In the genomic region with DNA sequence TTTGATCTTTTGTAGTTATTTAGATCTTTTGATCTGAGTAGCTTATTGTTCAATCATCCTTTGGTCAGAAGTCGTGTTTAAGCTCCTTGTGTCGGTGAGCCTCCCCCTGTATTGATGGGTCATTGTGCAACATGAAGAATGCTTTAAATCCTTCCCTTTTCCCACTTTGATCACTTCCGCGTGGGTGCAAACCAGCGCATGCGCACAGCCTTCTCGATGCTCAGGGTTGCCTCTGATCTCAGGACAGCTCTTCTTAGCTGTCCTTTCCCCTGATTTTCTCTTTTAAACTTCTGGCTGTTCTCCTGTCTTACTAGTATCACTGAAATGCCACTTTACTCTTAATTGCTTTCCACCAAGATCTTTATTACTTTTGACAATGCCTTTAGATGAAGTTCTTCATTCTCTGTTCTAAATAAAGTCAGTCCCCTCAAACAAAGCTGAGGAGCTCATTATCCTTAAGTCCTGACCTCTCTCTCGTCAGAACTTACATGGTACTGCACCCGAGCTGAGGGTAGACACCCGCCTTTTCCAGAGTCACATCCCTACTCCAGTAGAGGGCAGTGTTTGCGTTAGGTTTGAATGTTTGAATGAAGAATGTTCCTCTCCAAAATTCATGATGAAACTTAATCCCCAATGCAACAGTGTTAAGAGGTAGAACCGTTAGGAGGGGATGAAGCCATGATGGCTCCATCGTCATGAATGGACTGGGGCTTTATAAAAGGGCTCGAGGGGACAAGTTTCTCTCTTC, we compare ENCODE assay signal across 10 cellular contexts.
DNase-seq lines count a peak whose midpoint lies in the region; ATAC-seq lines count a peak whose summit lies in the region.
"Had no signal": no experiment of that assay in that cellular context is flagged by ENCODE, and none has a peak within 500 bp of the region (broad histone marks: within the 10 kb centered on the region; RNA-seq: fewer than 3 reads in every experiment).

No MANE protein-coding gene starts in this region.

- peaks cover 4% of the 10 kb centered on the region for H3K9me3 Mint-ChIP-seq in activated CD4-positive, alpha-beta T cell treated with anti-CD3 and anti-CD28 coated beads, Interleukin-2, amount 10 ng/mL, durations not matched to agents 24 days and 14 days
- H3K9me3 Mint-ChIP-seq in naive thymus-derived CD8-positive, alpha-beta T cell, result peaks cover 0 to 10% (median 3%) of the 10 kb centered on the region in 9 donors
- H3K9me3 Mint-ChIP-seq: memory B cell had no signal

- DNase-seq in activated CD4-positive, alpha-beta T cell treated with anti-CD3 and anti-CD28 coated beads for 48 hours, result peak; percentile 13
- DNase-seq in activated CD4-positive, alpha-beta T cell treated with anti-CD3 and anti-CD28 coated beads, Interleukin-2, amount 10 ng/mL, durations not matched to agents 24 days and 14 days, result no peak
- DNase-seq in NOMO-1 treated with dmso at 0.1 percent for 144 hours (lab: John Stamatoyannopoulos, UW; ENCODE audit: unreplicated experiment), result peak; percentile 9
- DNase-seq in foreskin melanocyte, result peak; percentile 24
- DNase-seq in superior temporal gyrus (ENCODE audit: extremely low spot score), result peak; percentile 75
- no peak for DNase-seq in naive thymus-derived CD8-positive, alpha-beta T cell
- DNase-seq in aorta, result no peak
- DNase-seq in NCI-H774 (lab: John Stamatoyannopoulos, UW), result no peak

- no peaks in the 10 kb centered on the region for H3K4me1 ChIP-seq in aorta (ENCODE audit: control insufficient read depth in 1 of 2, insufficient read depth in 2 of 2, low read length in 2 of 2)

- no peaks in the 10 kb centered on the region for H3K27me3 ChIP-seq in aorta (ENCODE audit: control insufficient read depth in 1 of 2, insufficient read depth in 2 of 2, low read length in 1 of 2)

- no peaks in the 10 kb centered on the region for H3K9me3 ChIP-seq in aorta (ENCODE audit: control insufficient read depth, low read length)

- H3K36me3 ChIP-seq in aorta (ENCODE audit: control insufficient read depth in 1 of 2, insufficient read depth in 2 of 2, low read length in 1 of 2), result no peaks in the 10 kb centered on the region

- ATAC-seq in naive thymus-derived CD8-positive, alpha-beta T cell, result no peak
- no peak for ATAC-seq in aorta (ENCODE audit: low FRiP score)

- no peak overlapping the region for H3K27ac Mint-ChIP-seq in activated CD4-positive, alpha-beta T cell treated with anti-CD3 and anti-CD28 coated beads, Interleukin-2, amount 10 ng/mL, durations not matched to agents 24 days and 14 days
- no peak overlapping the region for H3K27ac Mint-ChIP-seq in naive thymus-derived CD8-positive, alpha-beta T cell
- H3K27ac Mint-ChIP-seq: memory B cell; stimulated activated naive CD8-positive, alpha-beta T cell treated with anti-CD3 and anti-CD28 coated beads, Interleukin-15, Interleukin-2, amounts not matched to agents 100 ng/mL and 50 ng/mL, for 24 hours had no signal

- no peak overlapping the region for H3K4me3 Mint-ChIP-seq in activated CD4-positive, alpha-beta T cell treated with anti-CD3 and anti-CD28 coated beads, Interleukin-2, amount 10 ng/mL, durations not matched to agents 24 days and 14 days
- no peak overlapping the region for H3K4me3 Mint-ChIP-seq in naive thymus-derived CD8-positive, alpha-beta T cell
- H3K4me3 Mint-ChIP-seq: memory B cell; stimulated activated naive CD8-positive, alpha-beta T cell treated with anti-CD3 and anti-CD28 coated beads, Interleukin-15, Interleukin-2, amounts not matched to agents 100 ng/mL and 50 ng/mL, for 24 hours had no signal

- POLR2A ChIA-PET in naive thymus-derived CD8-positive, alpha-beta T cell (lab: Charles Lee), result no interaction called here

- H3K27me3 Mint-ChIP-seq in activated CD4-positive, alpha-beta T cell treated with anti-CD3 and anti-CD28 coated beads, Interleukin-2, amount 10 ng/mL, durations not matched to agents 24 days and 14 days, result no peaks in the 10 kb centered on the region
- no peaks in the 10 kb centered on the region for H3K27me3 Mint-ChIP-seq in naive thymus-derived CD8-positive, alpha-beta T cell
- H3K27me3 Mint-ChIP-seq: memory B cell; stimulated activated naive CD8-positive, alpha-beta T cell treated with anti-CD3 and anti-CD28 coated beads, Interleukin-15, Interleukin-2, amounts not matched to agents 100 ng/mL and 50 ng/mL, for 24 hours had no signal

- 67 to 69% methylated on average over 14 of the region's 14 CpGs for WGBS in aorta, 2 donors

- H3K4me1 Mint-ChIP-seq in activated CD4-positive, alpha-beta T cell treated with anti-CD3 and anti-CD28 coated beads, Interleukin-2, amount 10 ng/mL, durations not matched to agents 24 days and 14 days, result no peaks in the 10 kb centered on the region
- H3K4me1 Mint-ChIP-seq in naive thymus-derived CD8-positive, alpha-beta T cell, result no peaks in the 10 kb centered on the region
- H3K4me1 Mint-ChIP-seq: memory B cell had no signal

- no peak overlapping the region for H3K27ac ChIP-seq in aorta (ENCODE audit: low read depth in 1 of 2, low read length in 2 of 2)

- H3K36me3 Mint-ChIP-seq in activated CD4-positive, alpha-beta T cell treated with anti-CD3 and anti-CD28 coated beads, Interleukin-2, amount 10 ng/mL, durations not matched to agents 24 days and 14 days (ENCODE audit: low read depth), result no peaks in the 10 kb centered on the region
- H3K36me3 Mint-ChIP-seq in naive thymus-derived CD8-positive, alpha-beta T cell, result no peaks in the 10 kb centered on the region
- H3K36me3 Mint-ChIP-seq: memory B cell had no signal

- no peak overlapping the region for H3K4me3 ChIP-seq in aorta (ENCODE audit: low read length in 2 of 2)

- intact Hi-C loops in activated CD4-positive, alpha-beta T cell treated with anti-CD3 and anti-CD28 coated beads, Interleukin-2, amount 10 ng/mL, durations not matched to agents 24 days and 14 days (cut with micrococcal nuclease), result no loop called here
- intact Hi-C loops in aorta (cut with DNase I), result no loop called here

Comparison
In these comparisons a context has a peak if more than half of its experiments do, and no peak if none do; other contexts are left out.
1. DNase-seq: peak in activated CD4-positive, alpha-beta T cell treated with anti-CD3 and anti-CD28 coated beads for 48 hours (single experiment), NOMO-1 treated with dmso at 0.1 percent for 144 hours (single experiment), foreskin melanocyte (single experiment) and superior temporal gyrus (single experiment); none in activated CD4-positive, alpha-beta T cell treated with anti-CD3 and anti-CD28 coated beads, Interleukin-2, amount 10 ng/mL, durations not matched to agents 24 days and 14 days (single experiment), naive thymus-derived CD8-positive, alpha-beta T cell (0 of 10), aorta (0 of 2) and NCI-H774 (single experiment).